In genomic region chr1:978069-978834, GRCh38 we compare ENCODE assay signal across 1 cellular context.
TF ChIP-seq lines count a peak whose summit lies in the region.

No MANE protein-coding gene starts in this region.

TF ChIP-seq in H1, 55 proteins besides CTCF, POLR2A, EP300 and RAD21:
- TF ChIP-seq SAP30 (IDR thresholded peaks at IDR 0.05; ENCODE audit: insufficient read depth, insufficient replicate concordance, low read length), result no peak
- TF ChIP-seq, protein P1, sequence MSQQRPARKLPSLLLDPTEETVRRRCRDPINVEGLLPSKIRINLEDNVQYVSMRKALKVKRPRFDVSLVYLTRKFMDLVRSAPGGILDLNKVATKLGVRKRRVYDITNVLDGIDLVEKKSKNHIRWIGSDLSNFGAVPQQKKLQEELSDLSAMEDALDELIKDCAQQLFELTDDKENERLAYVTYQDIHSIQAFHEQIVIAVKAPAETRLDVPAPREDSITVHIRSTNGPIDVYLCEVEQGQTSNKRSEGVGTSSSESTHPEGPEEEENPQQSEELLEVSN (IDR thresholded peaks at IDR 0.05), result peak; percentile 70
